23 cellular contexts compared by ENCODE assay signal in genomic region chr12:109753054-109753401, GRCh38. TPM values are rescaled to one million over a fixed set of nuclear protein-coding genes. Genes with fewer than 3 reads are reported as not detected.
DNase-seq lines count a peak whose midpoint lies in the region; ATAC-seq and TF ChIP-seq lines count a peak whose summit lies in the region.
"Had no signal": no experiment of that assay in that cellular context is flagged by ENCODE, and none has a peak within 500 bp of the region (broad histone marks: within the 10 kb centered on the region; RNA-seq: fewer than 3 reads in every experiment).

No MANE protein-coding gene starts in this region.

- intact Hi-C loops in left ventricle myocardium superior (cut with micrococcal nuclease) (no loop called here), posterior vena cava (cut with DNase I) (no loop called here)

- H3K36me3 Mint-ChIP-seq in activated CD8-positive, alpha-beta memory T cell treated with anti-CD3 and anti-CD28 coated beads, Interleukin-2, amount 10 ng/mL, durations not matched to agents 7 days and 5 days = no peaks in the 10 kb centered on the region
- H3K36me3 Mint-ChIP-seq: stimulated activated effector memory CD8-positive, alpha-beta T cell treated with anti-CD3 and anti-CD28 coated beads, Interleukin-12 subunit alpha, Interleukin-12 subunit beta, amount 100 ng/mL, for 72 hours had no signal

- peaks cover 2% of the 10 kb centered on the region for H3K9me3 Mint-ChIP-seq in activated CD8-positive, alpha-beta memory T cell treated with anti-CD3 and anti-CD28 coated beads, Interleukin-2, amount 10 ng/mL, durations not matched to agents 7 days and 5 days (ENCODE audit: low read depth)

- H3K27me3 Mint-ChIP-seq in activated CD8-positive, alpha-beta memory T cell treated with anti-CD3 and anti-CD28 coated beads, Interleukin-2, amount 10 ng/mL, durations not matched to agents 7 days and 5 days = peaks cover 35% of the 10 kb centered on the region
- H3K27me3 Mint-ChIP-seq: activated naive CD8-positive, alpha-beta T cell had no signal

- peak; percentile 0 for DNase-seq in activated CD8-positive, alpha-beta memory T cell treated with anti-CD3 and anti-CD28 coated beads, Interleukin-2, amount 50 U/mL, for 4 hours
- no peak for DNase-seq in activated CD8-positive, alpha-beta memory T cell treated with anti-CD3 and anti-CD28 coated beads, Interleukin-2, amount 10 ng/mL, durations not matched to agents 7 days and 5 days
- DNase-seq in left ventricle myocardium superior = peak; percentile 7
- DNase-seq in posterior vena cava (ENCODE audit: low spot score) = peak; percentile 49
- DNase-seq in ureter (ENCODE audit: low spot score) = no peak
- DNase-seq: DMS79; Kasumi-1; NCI-H1694 treated with DMSO at 0.1 percent for 48 hours; NCI-H2171 treated with DMSO at 0.1 percent for 48 hours; NCI-H526; stimulated activated CD4-positive, alpha-beta T cell treated with anti-CD3 and anti-CD28 coated beads, Interleukin-2, amount 100 ng/mL, for 48 hours had no signal

- ATAC-seq in activated CD8-positive, alpha-beta memory T cell treated with anti-CD3 and anti-CD28 coated beads, Interleukin-2, amount 10 ng/mL, durations not matched to agents 7 days and 5 days = no peak
- ATAC-seq in left ventricle myocardium superior (no peak), HG03520 (IDR thresholded peaks at IDR 0.05; ENCODE audit: unreplicated experiment) (no peak), GM18868 (IDR thresholded peaks at IDR 0.05; ENCODE audit: unreplicated experiment) (no peak)
- ATAC-seq: Panc1; stimulated activated effector memory CD8-positive, alpha-beta T cell treated with anti-CD3 and anti-CD28 coated beads, Interleukin-12 subunit alpha, Interleukin-12 subunit beta, amount 100 ng/mL, for 72 hours had no signal

- no peak for TF ChIP-seq CTCF in VCaP (conservative IDR thresholded peaks at IDR 0.05)

- peak overlapping the region; percentile 95 for H3K27ac ChIP-seq in VCaP
- H3K27ac ChIP-seq: HL-60, neutrophil, vagina had no signal

- no peak overlapping the region for H3K4me3 Mint-ChIP-seq in activated CD8-positive, alpha-beta memory T cell treated with anti-CD3 and anti-CD28 coated beads, Interleukin-2, amount 10 ng/mL, durations not matched to agents 7 days and 5 days
- H3K4me3 Mint-ChIP-seq: activated naive CD8-positive, alpha-beta T cell; B cell; memory B cell; stimulated activated effector memory CD8-positive, alpha-beta T cell treated with anti-CD3 and anti-CD28 coated beads, Interleukin-12 subunit alpha, Interleukin-12 subunit beta, amount 100 ng/mL, for 72 hours; T-helper 1 cell treated with Interleukin-12 subunit alpha and Interleukin-12 subunit beta and Interleukin-4 antibody, amounts not matched to agents 30 μg/mL and 1 μg/mL, for 36 hours had no signal

- H3K4me1 Mint-ChIP-seq in activated CD8-positive, alpha-beta memory T cell treated with anti-CD3 and anti-CD28 coated beads, Interleukin-2, amount 10 ng/mL, durations not matched to agents 7 days and 5 days = no peaks in the 10 kb centered on the region
- H3K4me1 Mint-ChIP-seq: B cell; memory B cell; stimulated activated effector memory CD8-positive, alpha-beta T cell treated with anti-CD3 and anti-CD28 coated beads, Interleukin-12 subunit alpha, Interleukin-12 subunit beta, amount 100 ng/mL, for 72 hours had no signal

- no peak overlapping the region for H3K27ac Mint-ChIP-seq in activated CD8-positive, alpha-beta memory T cell treated with anti-CD3 and anti-CD28 coated beads, Interleukin-2, amount 10 ng/mL, durations not matched to agents 7 days and 5 days
- H3K27ac Mint-ChIP-seq: activated naive CD8-positive, alpha-beta T cell; B cell; memory B cell; stimulated activated effector memory CD8-positive, alpha-beta T cell treated with anti-CD3 and anti-CD28 coated beads, Interleukin-12 subunit alpha, Interleukin-12 subunit beta, amount 100 ng/mL, for 72 hours; T-helper 1 cell treated with Interleukin-12 subunit alpha and Interleukin-12 subunit beta and Interleukin-4 antibody, amounts not matched to agents 30 μg/mL and 1 μg/mL, for 36 hours had no signal

- CTCF ChIA-PET in activated CD8-positive, alpha-beta memory T cell treated with anti-CD3 and anti-CD28 coated beads, Interleukin-2, amount 10 ng/mL, durations not matched to agents 7 days and 5 days (lab: Charles Lee) = no interaction called here

RNA-seq across cellular contexts. Expression of gene FAM222A, which starts 39.4 kb away (rescaled TPM):
- 1 to 10 TPM in 1 of 2 experiments, under 1 TPM in 1; 0.70 to 1.6 TPM for total RNA-seq in activated CD8-positive, alpha-beta memory T cell treated with anti-CD3 and anti-CD28 coated beads, Interleukin-2, amount 10 ng/mL, durations not matched to agents 7 days and 5 days
- 25.7 TPM for total RNA-seq in left ventricle myocardium superior
- under 1 TPM; 0.62 to 0.79 TPM for total RNA-seq in posterior vena cava
- 0.73 TPM for total RNA-seq in ureter

Comparison
In these comparisons a context has a peak if more than half of its experiments do, and no peak if none do; other contexts are left out.
1. DNase-seq: peak in activated CD8-positive, alpha-beta memory T cell treated with anti-CD3 and anti-CD28 coated beads, Interleukin-2, amount 50 U/mL, for 4 hours (single experiment), left ventricle myocardium superior (single experiment) and posterior vena cava (single experiment); none in activated CD8-positive, alpha-beta memory T cell treated with anti-CD3 and anti-CD28 coated beads, Interleukin-2, amount 10 ng/mL, durations not matched to agents 7 days and 5 days (single experiment) and ureter (single experiment).
2. RNA of gene FAM222A, which starts 39.4 kb away (total RNA-seq): 25.7 TPM in left ventricle myocardium superior (single experiment); 0.70 to 1.6 TPM in activated CD8-positive, alpha-beta memory T cell treated with anti-CD3 and anti-CD28 coated beads, Interleukin-2, amount 10 ng/mL, durations not matched to agents 7 days and 5 days, 0.62 to 0.79 TPM in posterior vena cava and 0.73 TPM in ureter (single experiment); every median in the first group is over 10 times any median in the second.